24 cellular contexts compared by ENCODE assay signal in genomic region chr2:55018619-55019018, GRCh38. TPM values are rescaled to one million over a fixed set of nuclear protein-coding genes. Genes with fewer than 3 reads are reported as not detected.
DNase-seq lines count a peak whose midpoint lies in the region; ATAC-seq and TF ChIP-seq lines count a peak whose summit lies in the region.
"Had no signal": no experiment of that assay in that cellular context is flagged by ENCODE, and none has a peak within 500 bp of the region (broad histone marks: within the 10 kb centered on the region; RNA-seq: fewer than 3 reads in every experiment).

No MANE protein-coding gene starts in this region.

- H3K36me3 Mint-ChIP-seq in activated B cell treated with CpG ODN at 0.5 μM for 24 hours (ENCODE audit: low read depth) (no peaks in the 10 kb centered on the region), immature natural killer cell (no peaks in the 10 kb centered on the region)

- H3K4me1 ChIP-seq in ACC112 (ENCODE audit: control insufficient read depth, insufficient read depth, low read length, unreplicated experiment), result peaks cover 68% of the 10 kb centered on the region
- no peaks in the 10 kb centered on the region for H3K4me1 ChIP-seq in HEK293 (ENCODE audit: control insufficient read depth, insufficient read depth, low read length)
- H3K4me1 ChIP-seq: BE2C had no signal

- H3K27ac ChIP-seq in ACC112 (ENCODE audit: low read depth, low read length), result peak overlapping the region; percentile 34; the same call in 1 of the 2 replicates
- no peak overlapping the region for H3K27ac ChIP-seq in HEK293 (ENCODE audit: extremely low read depth, low read depth, low read length)
- H3K27ac ChIP-seq in RWPE1, result no peak overlapping the region
- H3K27ac ChIP-seq: A549, psoas muscle, SK-N-MC had no signal

- H3K4me3 ChIP-seq in ACC112 (ENCODE audit: low read depth, low read length) (no peak overlapping the region), HEK293 (ENCODE audit: low read depth, low read length) (no peak overlapping the region)
- H3K4me3 ChIP-seq: A549, GM12878, lung, psoas muscle, SK-N-MC had no signal

- H3K27me3 ChIP-seq in ACC112 (ENCODE audit: insufficient read depth, low read length), result no peaks in the 10 kb centered on the region
- H3K27me3 ChIP-seq: BE2C had no signal

- DNase-seq in activated B cell treated with CpG ODN at 0.5 μM for 24 hours, result no peak
- no peak for DNase-seq in immature natural killer cell
- no peak for DNase-seq in RWPE1 (ENCODE audit: low spot score)
- DNase-seq in NK-92 treated with Interleukin-12 subunit alpha and Interleukin-12 subunit beta, amount 100 ng/mL, for 24 hours (lab: John Stamatoyannopoulos, UW), result no peak
- no peak for DNase-seq in activated naive CD4-positive, alpha-beta T cell treated with Interleukin-2 at 50 U/mL for 16 hours
- no peak for DNase-seq in stimulated activated naive CD8-positive, alpha-beta T cell treated with anti-CD3 and anti-CD28 coated beads, Interleukin-15, amount 100 ng/mL, for 72 hours
- DNase-seq: activated CD4-positive, alpha-beta T cell treated with anti-CD3 and anti-CD28 coated beads, Interleukin-2, amount 10 ng/mL, durations not matched to agents 7 days and 5 days; anterior cingulate cortex; BE2C; Caco-2; DMS79 treated with DMSO at 0.1 percent for 48 hours; HCEC 1CT; MV-4-11; NCI-H187; NCI-H526 treated with DMSO at 0.1 percent for 48 hours; psoas muscle; RPMI8226 had no signal

- H3K27me3 Mint-ChIP-seq in activated B cell treated with CpG ODN at 0.5 μM for 24 hours, result no peaks in the 10 kb centered on the region
- H3K27me3 Mint-ChIP-seq in immature natural killer cell (ENCODE audit: low read depth in 3 of 3), result peaks cover 0 to 3% (median 0%) of the 10 kb centered on the region in 3 donors
- no peaks in the 10 kb centered on the region for H3K27me3 Mint-ChIP-seq in stimulated activated naive CD8-positive, alpha-beta T cell treated with anti-CD3 and anti-CD28 coated beads, Interleukin-15, amount 100 ng/mL, for 72 hours
- H3K27me3 Mint-ChIP-seq: activated CD4-positive, alpha-beta T cell treated with anti-CD3 and anti-CD28 coated beads, Interleukin-2, amount 10 ng/mL, durations not matched to agents 7 days and 5 days had no signal

- H3K36me3 ChIP-seq in ACC112 (ENCODE audit: insufficient read depth, low read length) (peaks cover 24% of the 10 kb centered on the region), HEK293 (ENCODE audit: control insufficient read depth in 2 of 2, insufficient read depth in 1 of 2, low read length in 2 of 2) (no peaks in the 10 kb centered on the region)
- H3K36me3 ChIP-seq: BE2C had no signal

- intact Hi-C loops in activated B cell treated with CpG ODN at 0.5 μM for 24 hours (cut with micrococcal nuclease), result loop anchor here (1.0 to 10.0 kb wide), 3 partner anchors 116 to 354 kb away; no protein-coding TSS in a partner anchor

- no peak overlapping the region for H2AFZ ChIP-seq in ACC112 (ENCODE audit: low read length, unreplicated experiment)

- no peaks in the 10 kb centered on the region for H3K9me3 ChIP-seq in HEK293 (ENCODE audit: control insufficient read depth, insufficient read depth, low read depth, low read length)
- H3K9me3 ChIP-seq: A549, BE2C, Caco-2, psoas muscle had no signal

- no peak overlapping the region for H3K4me3 Mint-ChIP-seq in activated B cell treated with CpG ODN at 0.5 μM for 24 hours
- H3K4me3 Mint-ChIP-seq in immature natural killer cell, result no peak overlapping the region
- H3K4me3 Mint-ChIP-seq in stimulated activated naive CD8-positive, alpha-beta T cell treated with anti-CD3 and anti-CD28 coated beads, Interleukin-15, amount 100 ng/mL, for 72 hours, result no peak overlapping the region
- H3K4me3 Mint-ChIP-seq: activated CD4-positive, alpha-beta T cell treated with anti-CD3 and anti-CD28 coated beads, Interleukin-2, amount 10 ng/mL, durations not matched to agents 7 days and 5 days had no signal

- CTCF ChIA-PET in HEK293 (lab: Yijun Ruan, JAX), result interaction anchor here (0.5 to 11.8 kb wide), 6 partner anchors 30 to 1831 kb away, joined by 3 to 121 read pairs (median 3); no protein-coding TSS in a partner anchor
- CTCF ChIA-PET in activated B cell treated with CpG ODN at 0.5 μM for 24 hours (lab: Charles Lee), result interaction anchor here (0.7 to 1.3 kb wide), 3 partner anchors 145 to 264 kb away, joined by 3 to 8 read pairs (median 4); no protein-coding TSS in a partner anchor
- CTCF ChIA-PET in RWPE1 (lab: Yijun Ruan, JAX), result no interaction called here

- H3K79me2 ChIP-seq in ACC112 (ENCODE audit: control insufficient read depth, insufficient read depth, low read length, unreplicated experiment), result peaks cover 97% of the 10 kb centered on the region

- H3K27ac Mint-ChIP-seq in activated B cell treated with CpG ODN at 0.5 μM for 24 hours, result peak overlapping the region; percentile 52
- peak overlapping the region in 4 of 6 donors; percentile 10 to 68 (median 45) for H3K27ac Mint-ChIP-seq in immature natural killer cell
- H3K27ac Mint-ChIP-seq in stimulated activated naive CD8-positive, alpha-beta T cell treated with anti-CD3 and anti-CD28 coated beads, Interleukin-15, amount 100 ng/mL, for 72 hours, result no peak overlapping the region
- H3K27ac Mint-ChIP-seq: activated CD4-positive, alpha-beta T cell treated with anti-CD3 and anti-CD28 coated beads, Interleukin-2, amount 10 ng/mL, durations not matched to agents 7 days and 5 days; activated naive CD4-positive, alpha-beta T cell treated with anti-CD3 and anti-CD28 coated beads, Interleukin-2, amount 50 U/mL, for 72 hours had no signal

- ATAC-seq in activated B cell treated with CpG ODN at 0.5 μM for 24 hours (ENCODE audit: low read depth), result no peak
- no peak for ATAC-seq in stimulated activated naive CD8-positive, alpha-beta T cell treated with anti-CD3 and anti-CD28 coated beads, Interleukin-15, amount 100 ng/mL, for 72 hours
- ATAC-seq: A549; activated naive CD4-positive, alpha-beta T cell treated with anti-CD3 and anti-CD28 coated beads, Interleukin-2, amount 50 U/mL, for 72 hours; psoas muscle had no signal

- H3K4me1 Mint-ChIP-seq in activated B cell treated with CpG ODN at 0.5 μM for 24 hours (peaks cover 33% of the 10 kb centered on the region), immature natural killer cell (peaks cover 39 to 54% of the 10 kb centered on the region in 2 donors)
- peaks cover 7% of the 10 kb centered on the region for H3K4me1 Mint-ChIP-seq in stimulated activated naive CD8-positive, alpha-beta T cell treated with anti-CD3 and anti-CD28 coated beads, Interleukin-15, amount 100 ng/mL, for 72 hours

- H3K9me3 Mint-ChIP-seq in activated B cell treated with CpG ODN at 0.5 μM for 24 hours, result no peaks in the 10 kb centered on the region
- no peaks in the 10 kb centered on the region for H3K9me3 Mint-ChIP-seq in immature natural killer cell
- peaks cover 0 to 8% of the 10 kb centered on the region in 2 donors for H3K9me3 Mint-ChIP-seq in stimulated activated naive CD8-positive, alpha-beta T cell treated with anti-CD3 and anti-CD28 coated beads, Interleukin-15, amount 100 ng/mL, for 72 hours
- H3K9me3 Mint-ChIP-seq: activated CD4-positive, alpha-beta T cell treated with anti-CD3 and anti-CD28 coated beads, Interleukin-2, amount 10 ng/mL, durations not matched to agents 7 days and 5 days; activated naive CD4-positive, alpha-beta T cell treated with anti-CD3 and anti-CD28 coated beads, Interleukin-2, amount 50 U/mL, for 72 hours had no signal

- TF ChIP-seq CTCF in HEK293 (tag by site-specific recombination; IDR thresholded peaks at IDR 0.05) (no peak), activated B cell treated with CpG ODN at 0.5 μM for 24 hours (IDR thresholded peaks at IDR 0.05) (no peak), RWPE1 (conservative IDR thresholded peaks at IDR 0.05; ENCODE audit: low read depth) (no peak)

- POLR2A ChIA-PET in HEK293 (lab: Yijun Ruan, JAX) (interaction anchor here (1.9 kb wide), 1 partner anchor 32 kb away, joined by 7 read pairs; the partner anchor contains the start of gene RTN4), activated B cell treated with CpG ODN at 0.5 μM for 24 hours (lab: Charles Lee) (interaction anchor here (0.5 to 2.2 kb wide), 2 partner anchors 32 to 132 kb away, joined by 7 read pairs; partner anchors contain the start of gene RTN4), RWPE1 (lab: Yijun Ruan, JAX; ENCODE audit: low non-redundant PET) (no interaction called here)

TF ChIP-seq in HEK293, 187 proteins besides CTCF, POLR2A, EP300 and RAD21:
- peak; percentile 48; the same call in 1 of the 2 replicates for TF ChIP-seq ZBTB20 (tag by site-specific recombination; IDR thresholded peaks at IDR 0.05)
- TF ChIP-seq ZNF37A (tag by site-specific recombination; IDR thresholded peaks at IDR 0.05), result no peak

RNA-seq across cellular contexts. Expression of gene RTN4, which starts 31.6 kb away (rescaled TPM):
- total RNA-seq in activated B cell treated with CpG ODN at 0.5 μM for 24 hours, result 60.5 and 60.6 TPM in 2 replicates
- 100 to 1,000 TPM in 2 of 3 donors, 10 to 100 TPM in 1; 75.8 to 173 (median 152) TPM for polyA plus RNA-seq in immature natural killer cell

Comparison
In these comparisons a context has a peak if more than half of its experiments do, and no peak if none do; other contexts are left out.
1. H3K27ac Mint-ChIP-seq: peak in activated B cell treated with CpG ODN at 0.5 μM for 24 hours (single experiment) and immature natural killer cell (4 of 6); none in stimulated activated naive CD8-positive, alpha-beta T cell treated with anti-CD3 and anti-CD28 coated beads, Interleukin-15, amount 100 ng/mL, for 72 hours (0 of 2).